ENCODE assay signal across 16 cellular contexts in genomic region chr5:159657766-159658165, GRCh38.
A peak's percentile ranks its signal among the peaks of the same experiment; 100 is the strongest.
DNase-seq lines count a peak whose midpoint lies in the region; ATAC-seq and TF ChIP-seq lines count a peak whose summit lies in the region.
"Had no signal": no experiment of that assay in that cellular context is flagged by ENCODE, and none has a peak within 500 bp of the region (broad histone marks: within the 10 kb centered on the region; RNA-seq: fewer than 3 reads in every experiment).

No MANE protein-coding gene starts in this region.

- H3K4me1 Mint-ChIP-seq in activated CD4-positive, alpha-beta T cell treated with anti-CD3 and anti-CD28 coated beads, Interleukin-2, amount 10 ng/mL, durations not matched to agents 7 days and 5 days: no peaks in the 10 kb centered on the region
- H3K4me1 Mint-ChIP-seq in activated CD8-positive, alpha-beta memory T cell treated with anti-CD3 and anti-CD28 coated beads, Interleukin-2, amount 10 ng/mL, durations not matched to agents 7 days and 5 days: no peaks in the 10 kb centered on the region
- H3K4me1 Mint-ChIP-seq: CD14-positive monocyte had no signal

- ATAC-seq in left cardiac atrium: peak; percentile 20 to 27
- ATAC-seq in heart left ventricle: no peak
- no peak for ATAC-seq in HG03469 (IDR thresholded peaks at IDR 0.05; ENCODE audit: unreplicated experiment)
- ATAC-seq in activated CD8-positive, alpha-beta memory T cell treated with anti-CD3 and anti-CD28 coated beads, Interleukin-2, amount 10 ng/mL, durations not matched to agents 7 days and 5 days: no peak

- intact Hi-C loops in left cardiac atrium (cut with DNase I): no loop called here
- intact Hi-C loops in heart left ventricle (cut with DNase I): loop anchor here in 3 of 10 donors (5.0 to 10.0 kb wide), 4 partner anchors 135 to 210 kb away; no protein-coding TSS in a partner anchor
- intact Hi-C loops in prostate gland (cut with DNase I): no loop called here

- H3K9me3 Mint-ChIP-seq in activated CD4-positive, alpha-beta T cell treated with anti-CD3 and anti-CD28 coated beads, Interleukin-2, amount 10 ng/mL, durations not matched to agents 7 days and 5 days: no peaks in the 10 kb centered on the region
- no peaks in the 10 kb centered on the region for H3K9me3 Mint-ChIP-seq in activated CD8-positive, alpha-beta memory T cell treated with anti-CD3 and anti-CD28 coated beads, Interleukin-2, amount 10 ng/mL, durations not matched to agents 7 days and 5 days (ENCODE audit: low read depth)

- no peaks in the 10 kb centered on the region for H3K36me3 Mint-ChIP-seq in activated CD4-positive, alpha-beta T cell treated with anti-CD3 and anti-CD28 coated beads, Interleukin-2, amount 10 ng/mL, durations not matched to agents 7 days and 5 days (ENCODE audit: low read depth)
- H3K36me3 Mint-ChIP-seq in activated CD8-positive, alpha-beta memory T cell treated with anti-CD3 and anti-CD28 coated beads, Interleukin-2, amount 10 ng/mL, durations not matched to agents 7 days and 5 days: no peaks in the 10 kb centered on the region
- H3K36me3 Mint-ChIP-seq: CD14-positive monocyte had no signal

- POLR2A ChIA-PET in activated CD4-positive, alpha-beta T cell treated with anti-CD3 and anti-CD28 coated beads, Interleukin-2, amount 10 ng/mL, durations not matched to agents 7 days and 5 days (lab: Charles Lee): no interaction called here

- no peak overlapping the region for H3K27ac ChIP-seq in heart left ventricle
- H3K27ac ChIP-seq in prostate gland: no peak overlapping the region

- no peak for TF ChIP-seq CTCF in heart left ventricle (IDR thresholded peaks at IDR 0.05)
- no peak for TF ChIP-seq CTCF in prostate gland (IDR thresholded peaks at IDR 0.05)

- no peak for TF ChIP-seq POLR2A in heart left ventricle (IDR thresholded peaks at IDR 0.05)
- TF ChIP-seq POLR2A in prostate gland (IDR thresholded peaks at IDR 0.05): no peak

- H3K36me3 ChIP-seq in heart left ventricle: no peaks in the 10 kb centered on the region
- no peaks in the 10 kb centered on the region for H3K36me3 ChIP-seq in prostate gland

- CTCF ChIA-PET in activated CD4-positive, alpha-beta T cell treated with anti-CD3 and anti-CD28 coated beads, Interleukin-2, amount 10 ng/mL, durations not matched to agents 7 days and 5 days (lab: Charles Lee): no interaction called here
- CTCF ChIA-PET in activated CD8-positive, alpha-beta memory T cell treated with anti-CD3 and anti-CD28 coated beads, Interleukin-2, amount 10 ng/mL, durations not matched to agents 7 days and 5 days (lab: Charles Lee): interaction anchor here (0.6 kb wide), 1 partner anchor 24 kb away, joined by 3 read pairs; no protein-coding TSS in a partner anchor

- H3K9me3 ChIP-seq in heart left ventricle: no peaks in the 10 kb centered on the region
- no peaks in the 10 kb centered on the region for H3K9me3 ChIP-seq in prostate gland

- no peak for DNase-seq in left cardiac atrium
- no peak for DNase-seq in heart left ventricle
- peak; percentile 49 for DNase-seq in NCI-H524 treated with DMSO at 0.1 percent for 48 hours (lab: John Stamatoyannopoulos, UW)
- DNase-seq in myocyte (ENCODE audit: low read depth): peak; percentile 53
- DNase-seq in prostate gland (ENCODE audit: low spot score): no peak
- no peak for DNase-seq in activated CD4-positive, alpha-beta T cell treated with anti-CD3 and anti-CD28 coated beads, Interleukin-2, amount 10 ng/mL, durations not matched to agents 7 days and 5 days
- DNase-seq in activated CD8-positive, alpha-beta memory T cell treated with anti-CD3 and anti-CD28 coated beads, Interleukin-2, amount 10 ng/mL, durations not matched to agents 7 days and 5 days: no peak
- DNase-seq: DMS153, EL, NCI-H1048, NCI-H187, NCI-H446 treated with DMSO at 0.1 percent for 48 hours, NCI-H774, SHP77 treated with DMSO at 0.1 percent for 48 hours had no signal

- no peak overlapping the region for H3K4me3 Mint-ChIP-seq in activated CD4-positive, alpha-beta T cell treated with anti-CD3 and anti-CD28 coated beads, Interleukin-2, amount 10 ng/mL, durations not matched to agents 7 days and 5 days
- no peak overlapping the region for H3K4me3 Mint-ChIP-seq in activated CD8-positive, alpha-beta memory T cell treated with anti-CD3 and anti-CD28 coated beads, Interleukin-2, amount 10 ng/mL, durations not matched to agents 7 days and 5 days
- H3K4me3 Mint-ChIP-seq: CD14-positive monocyte had no signal

- H3K4me3 ChIP-seq in heart left ventricle (no peak overlapping the region), prostate gland (no peak overlapping the region)

- H3K27me3 ChIP-seq in heart left ventricle (no peaks in the 10 kb centered on the region), prostate gland (replicated peaks; ENCODE audit: insufficient read depth) (no peaks in the 10 kb centered on the region)

- peaks cover 2% of the 10 kb centered on the region for H3K27me3 Mint-ChIP-seq in activated CD4-positive, alpha-beta T cell treated with anti-CD3 and anti-CD28 coated beads, Interleukin-2, amount 10 ng/mL, durations not matched to agents 7 days and 5 days
- no peaks in the 10 kb centered on the region for H3K27me3 Mint-ChIP-seq in activated CD8-positive, alpha-beta memory T cell treated with anti-CD3 and anti-CD28 coated beads, Interleukin-2, amount 10 ng/mL, durations not matched to agents 7 days and 5 days

- peaks cover 0 to 12% (median 4%) of the 10 kb centered on the region in 12 donors for H3K4me1 ChIP-seq in heart left ventricle
- no peaks in the 10 kb centered on the region for H3K4me1 ChIP-seq in prostate gland (replicated peaks)

- no peak overlapping the region for H3K27ac Mint-ChIP-seq in activated CD4-positive, alpha-beta T cell treated with anti-CD3 and anti-CD28 coated beads, Interleukin-2, amount 10 ng/mL, durations not matched to agents 7 days and 5 days
- no peak overlapping the region for H3K27ac Mint-ChIP-seq in activated CD8-positive, alpha-beta memory T cell treated with anti-CD3 and anti-CD28 coated beads, Interleukin-2, amount 10 ng/mL, durations not matched to agents 7 days and 5 days

- WGBS in heart left ventricle, 4 donors: 45 to 53% (median 49%) methylated on average over 6 of the region's 6 CpGs
- 67% methylated on average over 6 of the region's 6 CpGs for WGBS in prostate gland

Comparison
In these comparisons a context has a peak if more than half of its experiments do, and no peak if none do; other contexts are left out.
1. ATAC-seq: peak in left cardiac atrium (2 of 2); none in heart left ventricle (0 of 4), HG03469 (single experiment) and activated CD8-positive, alpha-beta memory T cell treated with anti-CD3 and anti-CD28 coated beads, Interleukin-2, amount 10 ng/mL, durations not matched to agents 7 days and 5 days (single experiment).
2. DNase-seq: peak in NCI-H524 treated with DMSO at 0.1 percent for 48 hours (single experiment) and myocyte (single experiment); none in left cardiac atrium (single experiment), heart left ventricle (0 of 5), prostate gland (single experiment), activated CD4-positive, alpha-beta T cell treated with anti-CD3 and anti-CD28 coated beads, Interleukin-2, amount 10 ng/mL, durations not matched to agents 7 days and 5 days (single experiment) and activated CD8-positive, alpha-beta memory T cell treated with anti-CD3 and anti-CD28 coated beads, Interleukin-2, amount 10 ng/mL, durations not matched to agents 7 days and 5 days (single experiment).